ENCODE assay signal across 9 cellular contexts in the genomic region with DNA sequence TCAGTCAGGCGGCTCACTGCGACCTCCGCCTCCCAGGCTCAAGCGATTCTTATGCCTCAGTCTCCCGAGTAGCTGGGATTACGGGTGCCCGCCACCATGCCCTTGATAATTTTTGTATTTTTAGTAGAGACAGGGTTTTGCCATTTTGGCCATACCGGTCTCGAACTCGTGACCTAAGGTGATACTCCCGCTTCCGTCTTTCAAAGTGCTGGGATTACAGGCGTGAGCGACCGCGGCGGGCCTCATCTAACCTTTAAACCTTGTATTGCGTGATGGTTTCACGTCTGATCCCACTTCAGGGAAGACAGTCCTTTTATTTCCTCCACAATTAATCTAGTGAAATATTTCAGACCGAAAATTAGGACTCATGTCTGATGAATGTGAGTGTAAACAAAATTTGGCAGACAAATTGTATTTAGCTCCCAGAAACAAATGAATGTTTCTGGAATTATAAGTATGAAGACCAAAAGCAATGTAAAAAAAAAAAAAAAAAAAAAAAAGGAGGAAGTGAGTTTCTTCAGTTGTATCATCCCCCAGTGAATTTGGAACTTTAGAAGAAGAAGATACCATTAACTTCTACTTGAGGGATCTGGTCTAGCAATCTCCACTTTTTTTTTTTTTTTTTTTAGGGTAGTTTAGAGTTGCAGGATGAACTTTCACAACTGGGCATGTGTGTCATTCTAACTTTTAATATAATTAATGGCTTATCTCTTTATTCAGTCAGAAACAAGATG. TPM values are rescaled to one million over a fixed set of nuclear protein-coding genes. Genes with fewer than 3 reads are reported as not detected.
DNase-seq lines count a peak whose midpoint lies in the region; FAIRE-seq and TF ChIP-seq lines count a peak whose summit lies in the region.
"Had no signal": no experiment of that assay in that cellular context is flagged by ENCODE, and none has a peak within 500 bp of the region (broad histone marks: within the 10 kb centered on the region; RNA-seq: fewer than 3 reads in every experiment).

No MANE protein-coding gene starts in this region.

- no peaks in the 10 kb centered on the region for H3K27me3 ChIP-seq in effector memory CD4-positive, alpha-beta T cell (replicated peaks; ENCODE audit: control insufficient read depth, insufficient read depth, low read length, poor library complexity, severe bottlenecking)

- intact Hi-C loops in OCI-LY7 (cut with micrococcal nuclease; ENCODE audit: unreplicated experiment), result loop anchor here (5.0 to 10.0 kb wide), 3 partner anchors 184 to 1759 kb away; partner anchors contain the start of genes SP4 and TRA2A

- no peak overlapping the region for H2AFZ ChIP-seq in OCI-LY7 (ENCODE audit: low read length)

- FAIRE-seq in D721Med (lab: Jason Lieb, UNC), result no peak

- H3K4me3 ChIP-seq in OCI-LY7 (ENCODE audit: low read depth, low read length, poor library complexity, severe bottlenecking) (peak overlapping the region; percentile 84), skeletal muscle cell (ENCODE audit: low read depth, low read length) (peak overlapping the region; percentile 96)
- peak overlapping the region; percentile 80 for H3K4me3 ChIP-seq in effector memory CD4-positive, alpha-beta T cell (ENCODE audit: insufficient read depth, low read depth, low read length, poor library complexity, severe bottlenecking)

- BruUV-seq in OCI-LY7 (replicated peaks; lab: Mats Ljungman, UMichigan), result no TSS peak

- peak overlapping the region; percentile 91 for H3K4me3 Mint-ChIP-seq in T-helper 2 cell treated with Interferon-gamma antibody and Interleukin-4, amounts not matched to agents 5 μg/mL and 100 μg/mL, for 36 hours

- peak overlapping the region; percentile 76 for H3K27ac ChIP-seq in OCI-LY7 (ENCODE audit: low read depth, low read length, poor library complexity, severe bottlenecking)
- no peak overlapping the region for H3K27ac ChIP-seq in effector memory CD4-positive, alpha-beta T cell (ENCODE audit: insufficient read depth, low read length, poor library complexity, severe bottlenecking)
- H3K27ac ChIP-seq in caudate nucleus (ENCODE audit: low read depth, low read length), result no peak overlapping the region

- peaks cover 71% of the 10 kb centered on the region for H3K79me2 ChIP-seq in OCI-LY7 (ENCODE audit: insufficient read depth, low read depth, low read length)

- H3K36me3 Mint-ChIP-seq in T-helper 2 cell treated with Interferon-gamma antibody and Interleukin-4, amounts not matched to agents 5 μg/mL and 100 μg/mL, for 36 hours (ENCODE audit: low read depth), result peaks cover 23% of the 10 kb centered on the region

- peaks cover 22% of the 10 kb centered on the region for H3K4me1 ChIP-seq in OCI-LY7 (ENCODE audit: insufficient read depth, low read length, poor library complexity, severe bottlenecking)
- peaks cover 8% of the 10 kb centered on the region for H3K4me1 ChIP-seq in effector memory CD4-positive, alpha-beta T cell (ENCODE audit: control insufficient read depth, insufficient read depth, low read length, poor library complexity, severe bottlenecking)

- POLR2A ChIA-PET in OCI-LY7 (lab: Charles Lee), result interaction anchor here (0.6 to 1.1 kb wide), 6 partner anchors 15 to 1757 kb away, joined by 3 to 5 read pairs (median 3); no protein-coding TSS in a partner anchor

- H3K27ac Mint-ChIP-seq in T-helper 2 cell treated with Interferon-gamma antibody and Interleukin-4, amounts not matched to agents 5 μg/mL and 100 μg/mL, for 36 hours, result peak overlapping the region; percentile 79

- no peaks in the 10 kb centered on the region for H3K9me2 ChIP-seq in OCI-LY7 (ENCODE audit: insufficient read depth, low read length)

- peaks cover 18% of the 10 kb centered on the region for H4K20me1 ChIP-seq in OCI-LY7 (ENCODE audit: insufficient read depth, low read length)

- peaks cover 12% of the 10 kb centered on the region for H3K27me3 Mint-ChIP-seq in T-helper 2 cell treated with Interferon-gamma antibody and Interleukin-4, amounts not matched to agents 5 μg/mL and 100 μg/mL, for 36 hours (ENCODE audit: low read depth)

- TF ChIP-seq CTCF in OCI-LY7 (conservative IDR thresholded peaks at IDR 0.05; ENCODE audit: low read length) (no peak), D721Med (IDR thresholded peaks at IDR 0.05; ENCODE audit: insufficient read depth, missing control alignments) (no peak)

- H3K4me1 Mint-ChIP-seq in T-helper 2 cell treated with Interferon-gamma antibody and Interleukin-4, amounts not matched to agents 5 μg/mL and 100 μg/mL, for 36 hours (ENCODE audit: low read depth), result peaks cover 29% of the 10 kb centered on the region

- no peak for DNase-seq in T-helper 2 cell treated with Interferon-gamma antibody and Interleukin-4, amounts not matched to agents 5 μg/mL and 100 μg/mL, for 36 hours (ENCODE audit: low spot score)
- no peak for DNase-seq in T-helper 2 cell
- peak; percentile 41 for DNase-seq in OCI-LY7 (ENCODE audit: low spot score)
- DNase-seq in effector memory CD4-positive, alpha-beta T cell, result no peak
- DNase-seq in skeletal muscle cell (ENCODE audit: low read depth), result no peak
- no peak for DNase-seq in caudate nucleus (lab: John Stamatoyannopoulos, UW)
- no peak for DNase-seq in D721Med (ENCODE audit: insufficient read length, low spot score)
- DNase-seq in activated CD4-positive, alpha-beta T cell treated with anti-CD3 and anti-CD28 coated beads for 48 hours, result no peak

- CTCF ChIA-PET in OCI-LY7 (lab: Charles Lee; ENCODE audit: unreplicated experiment), result no interaction called here

- H3K4me2 ChIP-seq in OCI-LY7 (ENCODE audit: low read length), result peak overlapping the region; percentile 95

- H3K9me3 ChIP-seq in OCI-LY7 (ENCODE audit: low read length), result no peaks in the 10 kb centered on the region
- no peaks in the 10 kb centered on the region for H3K9me3 ChIP-seq in effector memory CD4-positive, alpha-beta T cell (ENCODE audit: control insufficient read depth, low read length)
- H3K9me3 ChIP-seq: neutrophil had no signal

- peaks cover 52% of the 10 kb centered on the region for H3K36me3 ChIP-seq in OCI-LY7 (ENCODE audit: insufficient read depth, low read length)
- peaks cover 16% of the 10 kb centered on the region for H3K36me3 ChIP-seq in effector memory CD4-positive, alpha-beta T cell (ENCODE audit: control insufficient read depth, insufficient read depth, low read length)

- no peaks in the 10 kb centered on the region for H3K9me3 Mint-ChIP-seq in T-helper 2 cell treated with Interferon-gamma antibody and Interleukin-4, amounts not matched to agents 5 μg/mL and 100 μg/mL, for 36 hours

RNA-seq across cellular contexts. Expression of gene NUP42, which starts 1.6 kb away (rescaled TPM):
- total RNA-seq in OCI-LY7 (2014; rRNA removed; shearing (Covaris generic)), result 103 and 119 TPM in 2 replicates
- total RNA-seq in OCI-LY7 (2022), result 67.2 and 73.4 TPM in 2 replicates
